In the genomic region with DNA sequence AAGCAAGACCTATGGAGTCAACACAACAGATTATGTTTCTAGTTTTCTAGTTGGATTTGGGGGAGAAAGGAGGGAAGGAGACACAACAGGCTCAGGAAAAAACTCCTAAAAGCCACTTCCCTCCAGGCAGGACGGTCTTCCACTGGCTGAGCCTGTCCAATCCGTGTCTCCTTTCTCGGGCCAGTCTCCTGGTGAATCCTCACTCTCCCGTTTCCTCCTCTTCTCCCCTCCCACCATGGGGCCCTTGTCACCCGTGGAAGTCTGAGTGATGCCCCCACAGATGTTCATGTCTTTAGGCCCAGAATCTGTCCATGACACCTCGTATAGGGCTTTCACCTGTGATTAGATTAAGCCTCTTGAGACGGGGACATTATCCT, we compare ENCODE assay signal across 18 cellular contexts.
DNase-seq lines count a peak whose midpoint lies in the region; ATAC-seq and TF ChIP-seq lines count a peak whose summit lies in the region.
"Had no signal": no experiment of that assay in that cellular context is flagged by ENCODE, and none has a peak within 500 bp of the region (broad histone marks: within the 10 kb centered on the region; RNA-seq: fewer than 3 reads in every experiment).

No MANE protein-coding gene starts in this region.

- no peak for DNase-seq in activated naive CD4-positive, alpha-beta T cell treated with anti-CD3 and anti-CD28 coated beads, Interleukin-2, amount 10 ng/mL, durations not matched to agents 7 days and 5 days
- no peak for DNase-seq in fibroblast of lung (ENCODE audit: low read depth in 2 of 2)
- DNase-seq in ovary = peak in 4 of 5 donors; percentile 34 to 40 (median 38)
- DNase-seq in NCI-H1092 treated with DMSO at 0.1 percent for 48 hours (lab: John Stamatoyannopoulos, UW) = no peak
- no peak for DNase-seq in HuH-7 (ENCODE audit: low spot score)
- DNase-seq: 8988T; activated CD4-positive, CD25-positive, alpha-beta regulatory T cell; activated CD8-positive, alpha-beta memory T cell treated with anti-CD3 and anti-CD28 coated beads, Interleukin-2, amount 50 U/mL, for 4 hours; activated naive CD4-positive, alpha-beta T cell treated with anti-CD3 and anti-CD28 coated beads for 36 hours; KBM-7; NCI-H146; NCI-H510A; OCI-M1; SW 1271 had no signal

- H3K9ac ChIP-seq in fibroblast of lung (ENCODE audit: insufficient read depth, low read length) = no peak overlapping the region
- H3K9ac ChIP-seq: parathyroid adenoma had no signal

- peaks cover 3% of the 10 kb centered on the region for H3K4me1 ChIP-seq in fibroblast of lung (ENCODE audit: control insufficient read depth, extremely low read depth, insufficient read depth, low read length)
- peaks cover 16% of the 10 kb centered on the region for H3K4me1 ChIP-seq in ovary (ENCODE audit: insufficient read depth)
- H3K4me1 ChIP-seq in urinary bladder (ENCODE audit: insufficient read depth) = no peaks in the 10 kb centered on the region
- H3K4me1 ChIP-seq: parathyroid adenoma had no signal

- no peaks in the 10 kb centered on the region for H3K9me3 ChIP-seq in fibroblast of lung (ENCODE audit: control insufficient read depth, insufficient read depth, low read depth, low read length)
- no peaks in the 10 kb centered on the region for H3K9me3 ChIP-seq in ovary

- TF ChIP-seq CTCF in fibroblast of lung (conservative IDR thresholded peaks at IDR 0.05 in 1 of 2, IDR thresholded peaks at IDR 0.05 in 1 of 2; ENCODE audit: low read depth in 1 of 2, low read length in 2 of 2) (no peak), ovary (IDR thresholded peaks at IDR 0.05) (no peak)

- H3K79me2 ChIP-seq in fibroblast of lung (ENCODE audit: control insufficient read depth, insufficient read depth, low read length) = no peaks in the 10 kb centered on the region
- H3K79me2 ChIP-seq: parathyroid adenoma had no signal

- no peak overlapping the region for H3K4me3 ChIP-seq in fibroblast of lung (replicated peaks in 1 of 4; ENCODE audit: control extremely low read depth in 1 of 4, insufficient read depth in 1 of 4, low read depth in 3 of 4, low read length in 4 of 4)
- H3K4me3 ChIP-seq in ovary = no peak overlapping the region
- H3K4me3 ChIP-seq in urinary bladder (ENCODE audit: low read depth, low read length) = no peak overlapping the region

- TF ChIP-seq POLR2A in ovary (IDR thresholded peaks at IDR 0.05) = no peak

- intact Hi-C loops in ovary (cut with DNase I) = loop anchor here in 1 of 4 donors (10.0 kb wide), 1 partner anchor 72 kb away; no protein-coding TSS in a partner anchor

- no peak overlapping the region for H3K27ac ChIP-seq in fibroblast of lung (ENCODE audit: insufficient read depth, low read length)
- H3K27ac ChIP-seq in ovary = peak overlapping the region; percentile 76 to 92
- H3K27ac ChIP-seq in urinary bladder (ENCODE audit: low read depth) = peak overlapping the region; percentile 54
- H3K27ac ChIP-seq: parathyroid adenoma had no signal

- no peak for ATAC-seq in HG03460 (IDR thresholded peaks at IDR 0.05; ENCODE audit: unreplicated experiment)

- H3K36me3 ChIP-seq in fibroblast of lung (ENCODE audit: control insufficient read depth, insufficient read depth, low read length) (no peaks in the 10 kb centered on the region), ovary (no peaks in the 10 kb centered on the region), urinary bladder (ENCODE audit: insufficient read depth) (no peaks in the 10 kb centered on the region)

- 44 to 50% (median 46%) methylated on average over 7 of the region's 7 CpGs for WGBS in ovary, 3 donors
- WGBS in urinary bladder = 75% methylated on average over 7 of the region's 7 CpGs

- H3K4me1 Mint-ChIP-seq in activated naive CD4-positive, alpha-beta T cell treated with anti-CD3 and anti-CD28 coated beads, Interleukin-2, amount 50 U/mL, for 24 hours = peaks cover 27% of the 10 kb centered on the region
- peaks cover 12% of the 10 kb centered on the region for H3K4me1 Mint-ChIP-seq in activated naive CD4-positive, alpha-beta T cell treated with anti-CD3 and anti-CD28 coated beads, Interleukin-2, amount 10 ng/mL, durations not matched to agents 7 days and 5 days

- peak overlapping the region; percentile 59 for H3K27ac Mint-ChIP-seq in activated naive CD4-positive, alpha-beta T cell treated with anti-CD3 and anti-CD28 coated beads, Interleukin-2, amount 50 U/mL, for 24 hours
- H3K27ac Mint-ChIP-seq in activated naive CD4-positive, alpha-beta T cell treated with anti-CD3 and anti-CD28 coated beads, Interleukin-2, amount 10 ng/mL, durations not matched to agents 7 days and 5 days = no peak overlapping the region
- H3K27ac Mint-ChIP-seq: activated naive CD4-positive, alpha-beta T cell treated with anti-CD3 and anti-CD28 coated beads for 36 hours had no signal

- H3K4me2 ChIP-seq in fibroblast of lung (ENCODE audit: extremely low read depth, insufficient read depth, low read length) = no peak overlapping the region

- H3K9me3 Mint-ChIP-seq in activated naive CD4-positive, alpha-beta T cell treated with anti-CD3 and anti-CD28 coated beads, Interleukin-2, amount 50 U/mL, for 24 hours = no peaks in the 10 kb centered on the region
- H3K9me3 Mint-ChIP-seq in activated naive CD4-positive, alpha-beta T cell treated with anti-CD3 and anti-CD28 coated beads, Interleukin-2, amount 10 ng/mL, durations not matched to agents 7 days and 5 days = no peaks in the 10 kb centered on the region
- H3K9me3 Mint-ChIP-seq: activated naive CD4-positive, alpha-beta T cell treated with anti-CD3 and anti-CD28 coated beads for 36 hours had no signal

- H4K20me1 ChIP-seq in fibroblast of lung (ENCODE audit: control insufficient read depth, extremely low read depth, insufficient read depth, low read length) = no peaks in the 10 kb centered on the region

- TF ChIP-seq EP300 in ovary (IDR thresholded peaks at IDR 0.05) = no peak

- peak overlapping the region; percentile 53 for H3K4me3 Mint-ChIP-seq in activated naive CD4-positive, alpha-beta T cell treated with anti-CD3 and anti-CD28 coated beads, Interleukin-2, amount 50 U/mL, for 24 hours
- no peak overlapping the region for H3K4me3 Mint-ChIP-seq in activated naive CD4-positive, alpha-beta T cell treated with anti-CD3 and anti-CD28 coated beads, Interleukin-2, amount 10 ng/mL, durations not matched to agents 7 days and 5 days
- H3K4me3 Mint-ChIP-seq: activated naive CD4-positive, alpha-beta T cell treated with anti-CD3 and anti-CD28 coated beads for 36 hours had no signal

- H3K27me3 Mint-ChIP-seq in activated naive CD4-positive, alpha-beta T cell treated with anti-CD3 and anti-CD28 coated beads, Interleukin-2, amount 50 U/mL, for 24 hours = no peaks in the 10 kb centered on the region
- H3K27me3 Mint-ChIP-seq in activated naive CD4-positive, alpha-beta T cell treated with anti-CD3 and anti-CD28 coated beads, Interleukin-2, amount 10 ng/mL, durations not matched to agents 7 days and 5 days = peaks cover 31% of the 10 kb centered on the region

- no peaks in the 10 kb centered on the region for H3K27me3 ChIP-seq in fibroblast of lung (ENCODE audit: control insufficient read depth, insufficient read depth, low read length)
- H3K27me3 ChIP-seq in ovary = no peaks in the 10 kb centered on the region

- H2AFZ ChIP-seq in fibroblast of lung (ENCODE audit: low read length) = peak overlapping the region; percentile 68

- CTCF ChIA-PET in activated naive CD4-positive, alpha-beta T cell treated with anti-CD3 and anti-CD28 coated beads, Interleukin-2, amount 10 ng/mL, durations not matched to agents 7 days and 5 days (lab: Charles Lee) = no interaction called here

- H3K36me3 Mint-ChIP-seq in activated naive CD4-positive, alpha-beta T cell treated with anti-CD3 and anti-CD28 coated beads, Interleukin-2, amount 50 U/mL, for 24 hours = no peaks in the 10 kb centered on the region
- no peaks in the 10 kb centered on the region for H3K36me3 Mint-ChIP-seq in activated naive CD4-positive, alpha-beta T cell treated with anti-CD3 and anti-CD28 coated beads, Interleukin-2, amount 10 ng/mL, durations not matched to agents 7 days and 5 days

Comparison
In these comparisons a context has a peak if more than half of its experiments do, and no peak if none do; other contexts are left out.
1. DNase-seq: peak in ovary (4 of 5); none in activated naive CD4-positive, alpha-beta T cell treated with anti-CD3 and anti-CD28 coated beads, Interleukin-2, amount 10 ng/mL, durations not matched to agents 7 days and 5 days (single experiment), fibroblast of lung (0 of 2), NCI-H1092 treated with DMSO at 0.1 percent for 48 hours (single experiment) and HuH-7 (single experiment).